10 cellular contexts compared by ENCODE assay signal in genomic region chrX:38374431-38374830, GRCh38. TPM values are rescaled to one million over a fixed set of nuclear protein-coding genes. Genes with fewer than 3 reads are reported as not detected.
"Had no signal": no experiment of that assay in that cellular context is flagged by ENCODE, and none has a peak within 500 bp of the region (broad histone marks: within the 10 kb centered on the region; RNA-seq: fewer than 3 reads in every experiment).

No MANE protein-coding gene starts in this region.

- FAIRE-seq: HTR-8/SVneo, K562 had no signal

- H3K27ac ChIP-seq: HL-60, KMS-11 had no signal

- H3K4me2 ChIP-seq: KMS-11 had no signal

- H3K9ac ChIP-seq: KMS-11 had no signal

- ATAC-seq: K562 had no signal

- H3K4me3 ChIP-seq: K562 had no signal

- DNase-seq: IMR-90, KBM-7, KG1 had no signal

RNA-seq across cellular contexts. Expression of gene OTC, which starts 22.0 kb away (rescaled TPM):
- total RNA-seq: HT-29, HT1080, IMR-90, K562 had no signal
- polyA plus RNA-seq: IgD-negative memory B cell, IMR-90, K562 had no signal
